In the genomic region with DNA sequence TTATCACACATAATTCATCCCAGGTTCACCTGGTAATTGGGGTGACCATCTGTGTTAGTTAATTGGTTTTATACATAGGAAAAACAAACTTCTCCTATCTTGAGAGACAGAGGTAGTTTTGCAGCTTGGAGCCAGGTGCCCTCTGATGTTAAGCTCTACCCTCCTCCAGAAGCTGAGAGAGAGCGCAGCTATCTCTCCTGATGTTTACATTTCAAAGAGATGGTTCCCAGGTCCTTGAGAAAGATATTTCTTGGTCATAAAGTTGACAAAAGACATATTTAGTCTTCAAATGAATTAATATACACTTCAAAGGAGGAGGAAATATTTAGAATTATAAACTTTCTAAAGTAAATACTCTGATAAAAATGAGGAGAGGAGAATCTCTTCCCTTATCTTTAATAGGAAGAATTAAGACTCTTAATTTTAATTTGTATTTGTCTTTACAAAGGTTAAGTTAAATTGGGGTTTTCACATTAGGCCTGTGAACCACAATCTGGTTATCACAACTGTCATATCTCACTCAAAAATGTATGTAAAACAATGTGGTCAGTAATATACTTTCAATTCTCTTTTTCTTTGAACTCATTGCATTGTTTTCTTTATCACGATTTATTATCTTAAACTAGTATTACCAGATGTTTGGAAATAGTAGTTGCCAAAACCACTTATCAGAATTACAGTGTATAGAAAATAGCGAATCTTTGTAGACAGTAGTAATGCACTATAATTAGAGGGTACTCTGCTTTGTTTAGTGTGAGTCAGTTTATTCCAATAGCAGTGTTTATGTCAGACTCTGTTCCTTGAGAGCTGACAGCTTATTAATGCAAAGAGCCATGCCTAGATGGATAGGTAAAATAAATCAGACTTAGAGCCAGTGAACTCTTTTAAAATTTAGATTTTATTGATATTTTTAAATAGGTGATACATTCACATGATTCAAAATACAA, we compare ENCODE assay signal across 13 cellular contexts. TPM values are rescaled to one million over a fixed set of nuclear protein-coding genes. Genes with fewer than 3 reads are reported as not detected.
A peak's percentile ranks its signal among the peaks of the same experiment; 100 is the strongest.
DNase-seq lines count a peak whose midpoint lies in the region; ATAC-seq and TF ChIP-seq lines count a peak whose summit lies in the region.
"Had no signal": no experiment of that assay in that cellular context is flagged by ENCODE, and none has a peak within 500 bp of the region (broad histone marks: within the 10 kb centered on the region; RNA-seq: fewer than 3 reads in every experiment).

No MANE protein-coding gene starts in this region.

- peaks cover 7% of the 10 kb centered on the region for H3K9me3 Mint-ChIP-seq in type B pancreatic cell

- no peaks in the 10 kb centered on the region for H3K4me1 Mint-ChIP-seq in type B pancreatic cell (ENCODE audit: unreplicated experiment)
- H3K4me1 Mint-ChIP-seq: nephron progenitor cell had no signal

- H3K4me3 Mint-ChIP-seq in type B pancreatic cell, result no peak overlapping the region
- H3K4me3 Mint-ChIP-seq: nephron progenitor cell had no signal

- no peaks in the 10 kb centered on the region for H3K36me3 Mint-ChIP-seq in type B pancreatic cell

- peak overlapping the region; percentile 1 for H3K27ac Mint-ChIP-seq in type B pancreatic cell
- H3K27ac Mint-ChIP-seq: activated T-helper 2 cell treated with anti-CD3 and anti-CD28 coated beads, Interferon-gamma antibody, Interleukin-2, Interleukin-4, amounts not matched to agents 10 μg/mL and 5 μg/mL and 100 μg/mL, durations not matched to agents 14 hours and 24 hours and 36 hours; nephron progenitor cell had no signal

- TF ChIP-seq CTCF in type B pancreatic cell (conservative IDR thresholded peaks at IDR 0.05), result no peak

- peak; percentile 63 for DNase-seq in NOMO-1 treated with DMSO at 0.1 percent for 48 hours (lab: John Stamatoyannopoulos, UW; ENCODE audit: unreplicated experiment)
- no peak for DNase-seq in NOMO-1 treated with dmso at 0.1 percent for 144 hours (lab: John Stamatoyannopoulos, UW; ENCODE audit: unreplicated experiment)
- DNase-seq in NCI-H1436 treated with DMSO at 0.1 percent for 48 hours (lab: John Stamatoyannopoulos, UW), result peak; percentile 49
- DNase-seq in type B pancreatic cell (ENCODE audit: extremely low spot score, unreplicated experiment), result no peak
- DNase-seq in stimulated activated CD4-positive, alpha-beta T cell treated with anti-CD3 and anti-CD28 coated beads, Interleukin-4, amount 100 ng/mL, for 24 hours, result no peak
- no peak for DNase-seq in A172 (ENCODE audit: low spot score)
- DNase-seq in AG20443 (ENCODE audit: low spot score), result no peak
- DNase-seq: NCI-H2171 treated with DMSO at 0.1 percent for 48 hours, nephron progenitor cell, upper lobe of left lung had no signal

- ATAC-seq in HG03039 (IDR thresholded peaks at IDR 0.05; ENCODE audit: unreplicated experiment), result peak; percentile 63

- no peaks in the 10 kb centered on the region for H3K27me3 Mint-ChIP-seq in type B pancreatic cell

RNA-seq across cellular contexts. Expression of a gene that starts 26.7 kb away (rescaled TPM):
- 0.17 TPM in 1 of 2 replicates, not detected in the other for total RNA-seq in type B pancreatic cell (ENCODE audit: low replicate concordance)
- total RNA-seq in A172 (2014; rRNA removed; shearing (Covaris generic)), result not detected in 2 replicates
- total RNA-seq: activated T-helper 2 cell treated with anti-CD3 and anti-CD28 coated beads, Interferon-gamma antibody, Interleukin-2, Interleukin-4, amounts not matched to agents 10 μg/mL and 5 μg/mL and 100 μg/mL, durations not matched to agents 14 hours and 24 hours and 36 hours had no signal

RNA-seq across cellular contexts. Expression of a gene that starts 30.2 kb away (rescaled TPM):
- 3.7 and 5.9 TPM in 2 replicates for total RNA-seq in type B pancreatic cell (ENCODE audit: low replicate concordance)
- not detected in 2 replicates for total RNA-seq in A172 (2014; rRNA removed; shearing (Covaris generic))
- total RNA-seq: activated T-helper 2 cell treated with anti-CD3 and anti-CD28 coated beads, Interferon-gamma antibody, Interleukin-2, Interleukin-4, amounts not matched to agents 10 μg/mL and 5 μg/mL and 100 μg/mL, durations not matched to agents 14 hours and 24 hours and 36 hours; dermis microvascular lymphatic vessel endothelial cell had no signal

RNA-seq across cellular contexts. Expression of a gene that starts 44.4 kb away (rescaled TPM):
- total RNA-seq in type B pancreatic cell (ENCODE audit: low replicate concordance), result 0.86 and 0.94 TPM in 2 replicates
- not detected in 2 replicates for total RNA-seq in A172 (2014; rRNA removed; shearing (Covaris generic))
- total RNA-seq: activated T-helper 2 cell treated with anti-CD3 and anti-CD28 coated beads, Interferon-gamma antibody, Interleukin-2, Interleukin-4, amounts not matched to agents 10 μg/mL and 5 μg/mL and 100 μg/mL, durations not matched to agents 14 hours and 24 hours and 36 hours; dermis microvascular lymphatic vessel endothelial cell had no signal

Comparison
In these comparisons a context has a peak if more than half of its experiments do, and no peak if none do; other contexts are left out.
1. DNase-seq: peak in NOMO-1 treated with DMSO at 0.1 percent for 48 hours (single experiment) and NCI-H1436 treated with DMSO at 0.1 percent for 48 hours (single experiment); none in NOMO-1 treated with dmso at 0.1 percent for 144 hours (single experiment), type B pancreatic cell (single experiment), stimulated activated CD4-positive, alpha-beta T cell treated with anti-CD3 and anti-CD28 coated beads, Interleukin-4, amount 100 ng/mL, for 24 hours (single experiment), A172 (single experiment) and AG20443 (single experiment).